In genomic region chr17:50101346-50102163, GRCh38 we compare ENCODE assay signal across 2 cellular contexts.
TF ChIP-seq lines count a peak whose summit lies in the region.

No MANE protein-coding gene starts in this region.

TF ChIP-seq in GM23338, 12 proteins besides CTCF, POLR2A, EP300 and RAD21 (continued from another document):
- TF ChIP-seq REST (IDR thresholded peaks at IDR 0.05; ENCODE audit: unreplicated experiment): no peak
- TF ChIP-seq JUNB (IDR thresholded peaks at IDR 0.05; ENCODE audit: unreplicated experiment): no peak
- TF ChIP-seq STAT1 (IDR thresholded peaks at IDR 0.05; ENCODE audit: unreplicated experiment): no peak
- TF ChIP-seq, protein P1, sequence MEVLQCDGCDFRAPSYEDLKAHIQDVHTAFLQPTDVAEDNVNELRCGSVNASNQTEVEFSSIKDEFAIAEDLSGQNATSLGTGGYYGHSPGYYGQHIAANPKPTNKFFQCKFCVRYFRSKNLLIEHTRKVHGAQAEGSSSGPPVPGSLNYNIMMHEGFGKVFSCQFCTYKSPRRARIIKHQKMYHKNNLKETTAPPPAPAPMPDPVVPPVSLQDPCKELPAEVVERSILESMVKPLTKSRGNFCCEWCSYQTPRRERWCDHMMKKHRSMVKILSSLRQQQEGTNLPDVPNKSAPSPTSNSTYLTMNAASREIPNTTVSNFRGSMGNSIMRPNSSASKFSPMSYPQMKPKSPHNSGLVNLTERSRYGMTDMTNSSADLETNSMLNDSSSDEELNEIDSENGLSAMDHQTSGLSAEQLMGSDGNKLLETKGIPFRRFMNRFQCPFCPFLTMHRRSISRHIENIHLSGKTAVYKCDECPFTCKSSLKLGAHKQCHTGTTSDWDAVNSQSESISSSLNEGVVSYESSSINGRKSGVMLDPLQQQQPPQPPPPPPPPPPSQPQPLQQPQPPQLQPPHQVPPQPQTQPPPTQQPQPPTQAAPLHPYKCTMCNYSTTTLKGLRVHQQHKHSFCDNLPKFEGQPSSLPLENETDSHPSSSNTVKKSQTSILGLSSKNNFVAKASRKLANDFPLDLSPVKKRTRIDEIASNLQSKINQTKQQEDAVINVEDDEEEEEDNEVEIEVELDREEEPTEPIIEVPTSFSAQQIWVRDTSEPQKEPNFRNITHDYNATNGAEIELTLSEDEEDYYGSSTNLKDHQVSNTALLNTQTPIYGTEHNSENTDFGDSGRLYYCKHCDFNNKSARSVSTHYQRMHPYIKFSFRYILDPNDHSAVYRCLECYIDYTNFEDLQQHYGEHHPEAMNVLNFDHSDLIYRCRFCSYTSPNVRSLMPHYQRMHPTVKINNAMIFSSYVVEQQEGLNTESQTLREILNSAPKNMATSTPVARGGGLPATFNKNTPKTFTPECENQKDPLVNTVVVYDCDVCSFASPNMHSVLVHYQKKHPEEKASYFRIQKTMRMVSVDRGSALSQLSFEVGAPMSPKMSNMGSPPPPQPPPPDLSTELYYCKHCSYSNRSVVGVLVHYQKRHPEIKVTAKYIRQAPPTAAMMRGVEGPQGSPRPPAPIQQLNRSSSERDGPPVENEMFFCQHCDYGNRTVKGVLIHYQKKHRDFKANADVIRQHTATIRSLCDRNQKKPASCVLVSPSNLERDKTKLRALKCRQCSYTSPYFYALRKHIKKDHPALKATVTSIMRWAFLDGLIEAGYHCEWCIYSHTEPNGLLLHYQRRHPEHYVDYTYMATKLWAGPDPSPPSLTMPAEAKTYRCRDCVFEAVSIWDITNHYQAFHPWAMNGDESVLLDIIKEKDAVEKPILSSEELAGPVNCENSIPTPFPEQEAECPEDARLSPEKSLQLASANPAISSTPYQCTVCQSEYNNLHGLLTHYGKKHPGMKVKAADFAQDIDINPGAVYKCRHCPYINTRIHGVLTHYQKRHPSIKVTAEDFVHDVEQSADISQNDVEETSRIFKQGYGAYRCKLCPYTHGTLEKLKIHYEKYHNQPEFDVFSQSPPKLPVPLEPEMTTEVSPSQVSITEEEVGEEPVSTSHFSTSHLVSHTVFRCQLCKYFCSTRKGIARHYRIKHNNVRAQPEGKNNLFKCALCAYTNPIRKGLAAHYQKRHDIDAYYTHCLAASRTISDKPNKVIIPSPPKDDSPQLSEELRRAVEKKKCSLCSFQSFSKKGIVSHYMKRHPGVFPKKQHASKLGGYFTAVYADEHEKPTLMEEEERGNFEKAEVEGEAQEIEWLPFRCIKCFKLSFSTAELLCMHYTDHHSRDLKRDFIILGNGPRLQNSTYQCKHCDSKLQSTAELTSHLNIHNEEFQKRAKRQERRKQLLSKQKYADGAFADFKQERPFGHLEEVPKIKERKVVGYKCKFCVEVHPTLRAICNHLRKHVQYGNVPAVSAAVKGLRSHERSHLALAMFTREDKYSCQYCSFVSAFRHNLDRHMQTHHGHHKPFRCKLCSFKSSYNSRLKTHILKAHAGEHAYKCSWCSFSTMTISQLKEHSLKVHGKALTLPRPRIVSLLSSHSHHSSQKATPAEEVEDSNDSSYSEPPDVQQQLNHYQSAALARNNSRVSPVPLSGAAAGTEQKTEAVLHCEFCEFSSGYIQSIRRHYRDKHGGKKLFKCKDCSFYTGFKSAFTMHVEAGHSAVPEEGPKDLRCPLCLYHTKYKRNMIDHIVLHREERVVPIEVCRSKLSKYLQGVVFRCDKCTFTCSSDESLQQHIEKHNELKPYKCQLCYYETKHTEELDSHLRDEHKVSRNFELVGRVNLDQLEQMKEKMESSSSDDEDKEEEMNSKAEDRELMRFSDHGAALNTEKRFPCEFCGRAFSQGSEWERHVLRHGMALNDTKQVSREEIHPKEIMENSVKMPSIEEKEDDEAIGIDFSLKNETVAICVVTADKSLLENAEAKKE (CRISPR knock-in tag; IDR thresholded peaks at IDR 0.05): no peak
- no peak for TF ChIP-seq EZH2 (IDR thresholded peaks at IDR 0.05; ENCODE audit: low read depth, unreplicated experiment)

TF ChIP-seq in WTC11, 78 proteins besides CTCF, POLR2A, EP300 and RAD21 (continued from another document):
- TF ChIP-seq, protein P2, sequence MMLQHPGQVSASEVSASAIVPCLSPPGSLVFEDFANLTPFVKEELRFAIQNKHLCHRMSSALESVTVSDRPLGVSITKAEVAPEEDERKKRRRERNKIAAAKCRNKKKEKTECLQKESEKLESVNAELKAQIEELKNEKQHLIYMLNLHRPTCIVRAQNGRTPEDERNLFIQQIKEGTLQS (CRISPR knock-in tag; conservative IDR thresholded peaks at IDR 0.05): no peak
- no peak for TF ChIP-seq ETV6 (CRISPR knock-in tag; IDR thresholded peaks at IDR 0.05)
